In genomic region chr15:90086868-90087268, GRCh38 we compare ENCODE assay signal across 8 cellular contexts. TPM values are rescaled to one million over a fixed set of nuclear protein-coding genes. Genes with fewer than 3 reads are reported as not detected.
DNase-seq lines count a peak whose midpoint lies in the region; ATAC-seq and TF ChIP-seq lines count a peak whose summit lies in the region.

No MANE protein-coding gene starts in this region.

- CTCF ChIA-PET in BJ (lab: Yijun Ruan, JAX): interaction anchor here (0.5 to 2.8 kb wide), 6 partner anchors 11 to 277 kb away, joined by 3 to 11 read pairs (median 6); no protein-coding TSS in a partner anchor
- CTCF ChIA-PET in PC-3 (lab: Charles Lee): interaction anchor here (0.6 kb wide), 1 partner anchor 189 kb away, joined by 3 read pairs; no protein-coding TSS in a partner anchor

- H3K4me2 ChIP-seq in PC-3 (ENCODE audit: low read length): no peak overlapping the region

- peaks cover 41% of the 10 kb centered on the region for H3K36me3 ChIP-seq in BJ (ENCODE audit: control insufficient read depth, insufficient read depth, low read length)
- 0 out of 2 replicates have a peak, but pooled peaks cover 5% of the 10 kb centered on the region for H3K36me3 ChIP-seq in PC-3 (ENCODE audit: low read depth, low read length)

- peak; percentile 79 for TF ChIP-seq CTCF in BJ (IDR thresholded peaks at IDR 0.05; ENCODE audit: insufficient read depth, low read depth, low read length)
- TF ChIP-seq CTCF in PC-3 (conservative IDR thresholded peaks at IDR 0.05; ENCODE audit: low read depth, low read length): peak; percentile 90
- TF ChIP-seq CTCF in lower leg skin (IDR thresholded peaks at IDR 0.05): no peak

- no peak overlapping the region for H3K4me3 ChIP-seq in BJ (ENCODE audit: low read depth, low read length)
- H3K4me3 ChIP-seq in PC-3 (ENCODE audit: low read length): no peak overlapping the region
- no peak overlapping the region for H3K4me3 ChIP-seq in lower leg skin (ENCODE audit: low read depth, poor library complexity, severe bottlenecking)

- peaks cover 6% of the 10 kb centered on the region for H3K4me1 Mint-ChIP-seq in activated naive CD4-positive, alpha-beta T cell treated with anti-CD3 and anti-CD28 coated beads, Interleukin-2, amount 50 U/mL, for 24 hours
- H3K4me1 Mint-ChIP-seq in stimulated activated memory B cell treated with anti-CD40 and anti-IgM and Interleukin-4, amounts not matched to agents 10 μg/mL and 1 μg/mL and 100 μg/mL, for 72 hours: peaks cover 17% of the 10 kb centered on the region

- no peaks in the 10 kb centered on the region for H3K4me1 ChIP-seq in PC-3 (ENCODE audit: insufficient read depth, low read length)

- 94 to 97% methylated on average over 7 of the region's 7 CpGs for WGBS in lower leg skin, 2 donors

- TF ChIP-seq POLR2A in lower leg skin (IDR thresholded peaks at IDR 0.05): no peak

- no peaks in the 10 kb centered on the region for H3K9me3 ChIP-seq in PC-3 (ENCODE audit: low read length)

- H2AFZ ChIP-seq in PC-3 (ENCODE audit: low read length): no peak overlapping the region

- H3K79me2 ChIP-seq in PC-3 (ENCODE audit: low read length): no peaks in the 10 kb centered on the region

- no peak overlapping the region for H3K4me3 Mint-ChIP-seq in activated naive CD4-positive, alpha-beta T cell treated with anti-CD3 and anti-CD28 coated beads, Interleukin-2, amount 50 U/mL, for 24 hours
- H3K4me3 Mint-ChIP-seq in stimulated activated memory B cell treated with anti-CD40 and anti-IgM and Interleukin-4, amounts not matched to agents 10 μg/mL and 1 μg/mL and 100 μg/mL, for 72 hours: no peak overlapping the region

- no peaks in the 10 kb centered on the region for H4K20me1 ChIP-seq in PC-3 (ENCODE audit: low read length)

- no peaks in the 10 kb centered on the region for H3K9me3 Mint-ChIP-seq in activated naive CD4-positive, alpha-beta T cell treated with anti-CD3 and anti-CD28 coated beads, Interleukin-2, amount 50 U/mL, for 24 hours
- no peaks in the 10 kb centered on the region for H3K9me3 Mint-ChIP-seq in stimulated activated memory B cell treated with anti-CD40 and anti-IgM and Interleukin-4, amounts not matched to agents 10 μg/mL and 1 μg/mL and 100 μg/mL, for 72 hours

- H3K9ac ChIP-seq in PC-3 (ENCODE audit: low read length): no peak overlapping the region

- H3K27ac Mint-ChIP-seq in activated naive CD4-positive, alpha-beta T cell treated with anti-CD3 and anti-CD28 coated beads, Interleukin-2, amount 50 U/mL, for 24 hours: peak overlapping the region; percentile 35
- peak overlapping the region; percentile 31 for H3K27ac Mint-ChIP-seq in stimulated activated memory B cell treated with anti-CD40 and anti-IgM and Interleukin-4, amounts not matched to agents 10 μg/mL and 1 μg/mL and 100 μg/mL, for 72 hours

- H3K27me3 ChIP-seq in BJ (ENCODE audit: control insufficient read depth, insufficient read depth, low read length): no peaks in the 10 kb centered on the region
- H3K27me3 ChIP-seq in PC-3 (ENCODE audit: low read length): no peaks in the 10 kb centered on the region

- peaks cover 8% of the 10 kb centered on the region for H3K36me3 Mint-ChIP-seq in activated naive CD4-positive, alpha-beta T cell treated with anti-CD3 and anti-CD28 coated beads, Interleukin-2, amount 50 U/mL, for 24 hours
- H3K36me3 Mint-ChIP-seq in stimulated activated memory B cell treated with anti-CD40 and anti-IgM and Interleukin-4, amounts not matched to agents 10 μg/mL and 1 μg/mL and 100 μg/mL, for 72 hours: peaks cover 42% of the 10 kb centered on the region

- BruUV-seq in PC-3 (replicated peaks; lab: Mats Ljungman, UMichigan): no TSS peak

- H3K27me3 Mint-ChIP-seq in activated naive CD4-positive, alpha-beta T cell treated with anti-CD3 and anti-CD28 coated beads, Interleukin-2, amount 50 U/mL, for 24 hours: no peaks in the 10 kb centered on the region
- H3K27me3 Mint-ChIP-seq in stimulated activated memory B cell treated with anti-CD40 and anti-IgM and Interleukin-4, amounts not matched to agents 10 μg/mL and 1 μg/mL and 100 μg/mL, for 72 hours: no peaks in the 10 kb centered on the region

- ATAC-seq in GM21367 (IDR thresholded peaks at IDR 0.05; ENCODE audit: unreplicated experiment): peak; percentile 58
- ATAC-seq in PC-3: peak; percentile 80
- peak; percentile 61 for ATAC-seq in stimulated activated memory B cell treated with anti-CD40 and anti-IgM and Interleukin-4, amounts not matched to agents 10 μg/mL and 1 μg/mL and 100 μg/mL, for 72 hours
- ATAC-seq in GM21723 (IDR thresholded peaks at IDR 0.05; ENCODE audit: unreplicated experiment): no peak

- H3F3A ChIP-seq in PC-3 (ENCODE audit: low read length, unreplicated experiment): no peaks in the 10 kb centered on the region

- POLR2A ChIA-PET in BJ (lab: Charles Lee) (no interaction called here), PC-3 (lab: Charles Lee; ENCODE audit: unreplicated experiment) (no interaction called here)

- H3K9me2 ChIP-seq in PC-3 (replicated peaks; ENCODE audit: low read length): no peaks in the 10 kb centered on the region

- no peak for DNase-seq in BJ (ENCODE audit: low read depth)
- peak; percentile 68 for DNase-seq in PC-3
- peak; percentile 64 for DNase-seq in iPS-NIHi7 (ENCODE audit: extremely low spot score)
- DNase-seq in lower leg skin (ENCODE audit: low spot score in 2 of 2): no peak

- H3K27ac ChIP-seq in PC-3 (ENCODE audit: low read length): no peak overlapping the region

- intact Hi-C loops in PC-3 (cut with micrococcal nuclease) (loop anchor here (5.0 kb wide), 2 partner anchors 190 to 345 kb away; no protein-coding TSS in a partner anchor), lower leg skin (cut with DNase I; ENCODE audit: low total_unique reads) (no loop called here)

RNA-seq across cellular contexts. Expression of gene IDH2, which starts 15.4 kb away (rescaled TPM):
- 98.7 and 164 TPM in 2 replicates for polyA plus RNA-seq in BJ (2011; rRNA removed)
- polyA minus RNA-seq in BJ (2011; rRNA and poly(A)+ RNA removed): 83.4 and 127 TPM in 2 replicates
- total RNA-seq in PC-3 (2014; rRNA removed) (80.6 and 94.1 TPM in 2 replicates), lower leg skin (100 to 1,000 TPM in 2 of 4 donors, 10 to 100 TPM in 2; 49.2 to 136 (median 86.3) TPM)

Comparison
In these comparisons a context has a peak if more than half of its experiments do, and no peak if none do; other contexts are left out.
1. DNase-seq: peak in PC-3 (single experiment) and iPS-NIHi7 (single experiment); none in BJ (single experiment) and lower leg skin (0 of 2).
2. CTCF ChIP-seq: peak in BJ (single experiment) and PC-3 (single experiment); none in lower leg skin (0 of 3).